1 cellular context compared by ENCODE assay signal in genomic region chr1:19257178-19257914, GRCh38.
TF ChIP-seq lines count a peak whose summit lies in the region.

No MANE protein-coding gene starts in this region.

TF ChIP-seq in K562, 482 proteins besides CTCF, POLR2A, EP300 and RAD21:
- TF ChIP-seq NFIC (IDR thresholded peaks at IDR 0.05) (peak; percentile 78), RBM22 (IDR thresholded peaks at IDR 0.05; ENCODE audit: low read depth, low read length, poor library complexity, severe bottlenecking) (peak; percentile 26), RBFOX2 (IDR thresholded peaks at IDR 0.05; ENCODE audit: low read depth, low read length) (peak; percentile 43; the same call in 1 of the 2 replicates), BCL6 (CRISPR knock-in tag; IDR thresholded peaks at IDR 0.05) (no peak), PHTF2 (CRISPR knock-in tag; IDR thresholded peaks at IDR 0.05) (no peak), POLR2G (IDR thresholded peaks at IDR 0.05; ENCODE audit: low read depth, low read length) (peak; percentile 45)
